Comparison of ENCODE assay signal across 9 cellular contexts in genomic region chr21:33664135-33664534, GRCh38.
"Had no signal": no experiment of that assay in that cellular context is flagged by ENCODE, and none has a peak within 500 bp of the region (broad histone marks: within the 10 kb centered on the region; RNA-seq: fewer than 3 reads in every experiment).

No MANE protein-coding gene starts in this region.

- H3K4me3 ChIP-seq: GM23248, HAP-1 had no signal

- H3K4me2 ChIP-seq: KMS-11 had no signal

- H2AFZ ChIP-seq: GM23248 had no signal

- FAIRE-seq: HepG2, HTR-8/SVneo had no signal

- H3K4me1 ChIP-seq: HAP-1 had no signal

- H3K27ac ChIP-seq: KMS-11 had no signal

- ATAC-seq: HCT116, HepG2 had no signal

- H3K9ac ChIP-seq: GM23248, KMS-11 had no signal

- H3K36me3 ChIP-seq: HAP-1 had no signal

- DNase-seq: GM23248, H7, HFFc6, KBM-7 had no signal
